ENCODE assay signal across 24 cellular contexts in genomic region chr6:72657391-72657790, GRCh38. TPM values are rescaled to one million over a fixed set of nuclear protein-coding genes. Genes with fewer than 3 reads are reported as not detected.
"Had no signal": no experiment of that assay in that cellular context is flagged by ENCODE, and none has a peak within 500 bp of the region (broad histone marks: within the 10 kb centered on the region; RNA-seq: fewer than 3 reads in every experiment).

No MANE protein-coding gene starts in this region.

- DNase-seq: naive thymus-derived CD8-positive, alpha-beta T cell; nephron progenitor cell; nucleus accumbens; pancreas; right cardiac atrium; right lobe of liver; sigmoid colon; small intestine; stimulated activated CD4-positive, alpha-beta T cell treated with anti-CD3 and anti-CD28 coated beads, Interleukin-15, amount 100 ng/mL, for 24 hours; stimulated activated CD4-positive, alpha-beta T cell treated with anti-CD3 and anti-CD28 coated beads, Interleukin-2, amount 100 ng/mL, for 24 hours; stimulated activated CD4-positive, alpha-beta T cell treated with anti-CD3 and anti-CD28 coated beads, Interleukin-2, amount 100 ng/mL, for 48 hours; stimulated activated CD4-positive, alpha-beta T cell treated with anti-CD3 and anti-CD28 coated beads, Interleukin-4, amount 100 ng/mL, for 24 hours; stimulated activated naive B cell treated with anti-CD40 and anti-IgM and Interleukin-4, amounts not matched to agents 10 μg/mL and 1 μg/mL and 100 μg/mL, for 72 hours; stimulated activated naive CD4-positive, alpha-beta T cell treated with Interleukin-2 at 50 U/mL for 16 hours; thyroid gland; upper lobe of left lung had no signal

- H3K27ac ChIP-seq: neutrophil, pancreas, prostate gland, right lobe of liver, sigmoid colon, thoracic aorta, thyroid gland, tibial nerve, upper lobe of left lung, vagina had no signal

- H3K4me3 ChIP-seq: pancreas, prostate gland, right lobe of liver, sigmoid colon, thoracic aorta, thyroid gland, tibial nerve, upper lobe of left lung, vagina had no signal

- H3K36me3 ChIP-seq: neutrophil, pancreas, prostate gland, right lobe of liver, sigmoid colon, thoracic aorta, thyroid gland, tibial nerve, upper lobe of left lung, vagina had no signal

- ATAC-seq: naive thymus-derived CD8-positive, alpha-beta T cell; natural killer cell treated with Interleukin-12 subunit alpha and Interleukin-12 subunit beta and Interleukin-15 and Interleukin-18, amount 100 ng/mL, for 72 hours; pancreas; right cardiac atrium; right lobe of liver; stimulated activated effector memory CD8-positive, alpha-beta T cell treated with anti-CD3 and anti-CD28 coated beads, Interleukin-12 subunit alpha, Interleukin-12 subunit beta, amount 100 ng/mL, for 72 hours; stimulated activated naive B cell treated with anti-CD40 and anti-IgM and Interleukin-4, amounts not matched to agents 10 μg/mL and 1 μg/mL and 100 μg/mL, for 72 hours had no signal

- H3K9me3 ChIP-seq: neutrophil, pancreas, prostate gland, right lobe of liver, sigmoid colon, thoracic aorta, thyroid gland, tibial nerve, upper lobe of left lung, vagina had no signal

- H3K27me3 ChIP-seq: neutrophil, right lobe of liver, sigmoid colon, thyroid gland, tibial nerve, upper lobe of left lung, vagina had no signal

- H3K4me1 ChIP-seq: pancreas, prostate gland, right lobe of liver, sigmoid colon, upper lobe of left lung, vagina had no signal

RNA-seq across cellular contexts. Expression of gene KCNQ5, which starts 35.5 kb away (rescaled TPM):
- total RNA-seq: pulmonary artery endothelial cell had no signal
